Comparison of ENCODE assay signal across 1 cellular context in genomic region chr16:47143329-47143676, GRCh38.
TF ChIP-seq lines count a peak whose summit lies in the region.

No MANE protein-coding gene starts in this region.

TF ChIP-seq in WTC11, 78 proteins besides CTCF, POLR2A, EP300 and RAD21 (continued from another document):
- TF ChIP-seq, protein P1, sequence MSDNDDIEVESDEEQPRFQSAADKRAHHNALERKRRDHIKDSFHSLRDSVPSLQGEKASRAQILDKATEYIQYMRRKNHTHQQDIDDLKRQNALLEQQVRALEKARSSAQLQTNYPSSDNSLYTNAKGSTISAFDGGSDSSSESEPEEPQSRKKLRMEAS (CRISPR knock-in tag; IDR thresholded peaks at IDR 0.05): peak; percentile 60; the same call in 1 of the 2 replicates
- no peak for TF ChIP-seq ZNF416 (CRISPR knock-in tag; IDR thresholded peaks at IDR 0.05)
- no peak for TF ChIP-seq SMAD4 (CRISPR knock-in tag; IDR thresholded peaks at IDR 0.05)
- TF ChIP-seq MXD4 (CRISPR knock-in tag; IDR thresholded peaks at IDR 0.05; ENCODE audit: borderline replicate concordance): no peak
- no peak for TF ChIP-seq PRRX2 (CRISPR knock-in tag; IDR thresholded peaks at IDR 0.05)
- TF ChIP-seq SOX15 (CRISPR knock-in tag; IDR thresholded peaks at IDR 0.05): no peak
- no peak for TF ChIP-seq GRHL2 (CRISPR knock-in tag; IDR thresholded peaks at IDR 0.05; ENCODE audit: insufficient replicate concordance, severe bottlenecking)
- TF ChIP-seq, protein P2, sequence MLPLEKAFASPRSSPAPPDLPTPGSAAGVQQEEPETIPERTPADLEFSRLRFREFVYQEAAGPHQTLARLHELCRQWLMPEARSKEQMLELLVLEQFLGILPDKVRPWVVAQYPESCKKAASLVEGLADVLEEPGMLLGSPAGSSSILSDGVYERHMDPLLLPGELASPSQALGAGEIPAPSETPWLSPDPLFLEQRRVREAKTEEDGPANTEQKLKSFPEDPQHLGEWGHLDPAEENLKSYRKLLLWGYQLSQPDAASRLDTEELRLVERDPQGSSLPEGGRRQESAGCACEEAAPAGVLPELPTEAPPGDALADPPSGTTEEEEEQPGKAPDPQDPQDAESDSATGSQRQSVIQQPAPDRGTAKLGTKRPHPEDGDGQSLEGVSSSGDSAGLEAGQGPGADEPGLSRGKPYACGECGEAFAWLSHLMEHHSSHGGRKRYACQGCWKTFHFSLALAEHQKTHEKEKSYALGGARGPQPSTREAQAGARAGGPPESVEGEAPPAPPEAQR (CRISPR knock-in tag; IDR thresholded peaks at IDR 0.05): no peak
- TF ChIP-seq CREM (CRISPR knock-in tag; IDR thresholded peaks at IDR 0.05): no peak
- TF ChIP-seq ZNF317 (CRISPR knock-in tag; IDR thresholded peaks at IDR 0.05; ENCODE audit: borderline replicate concordance, low read depth): no peak
- TF ChIP-seq TEAD4 (CRISPR knock-in tag; IDR thresholded peaks at IDR 0.05): no peak
- no peak for TF ChIP-seq SMAD3 (CRISPR knock-in tag; IDR thresholded peaks at IDR 0.05; ENCODE audit: borderline replicate concordance)
- no peak for TF ChIP-seq TEAD1 (CRISPR knock-in tag; IDR thresholded peaks at IDR 0.05)
- no peak for TF ChIP-seq ZNF232 (CRISPR knock-in tag; IDR thresholded peaks at IDR 0.05)
- TF ChIP-seq HMGA2 (CRISPR knock-in tag; IDR thresholded peaks at IDR 0.05): no peak
- no peak for TF ChIP-seq E2F5 (CRISPR knock-in tag; IDR thresholded peaks at IDR 0.05)
- TF ChIP-seq, protein P3, sequence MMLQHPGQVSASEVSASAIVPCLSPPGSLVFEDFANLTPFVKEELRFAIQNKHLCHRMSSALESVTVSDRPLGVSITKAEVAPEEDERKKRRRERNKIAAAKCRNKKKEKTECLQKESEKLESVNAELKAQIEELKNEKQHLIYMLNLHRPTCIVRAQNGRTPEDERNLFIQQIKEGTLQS (CRISPR knock-in tag; conservative IDR thresholded peaks at IDR 0.05): no peak
- no peak for TF ChIP-seq GABPB1 (CRISPR knock-in tag; IDR thresholded peaks at IDR 0.05)
- no peak for TF ChIP-seq JAZF1 (CRISPR knock-in tag; IDR thresholded peaks at IDR 0.05)
- TF ChIP-seq, protein P4, sequence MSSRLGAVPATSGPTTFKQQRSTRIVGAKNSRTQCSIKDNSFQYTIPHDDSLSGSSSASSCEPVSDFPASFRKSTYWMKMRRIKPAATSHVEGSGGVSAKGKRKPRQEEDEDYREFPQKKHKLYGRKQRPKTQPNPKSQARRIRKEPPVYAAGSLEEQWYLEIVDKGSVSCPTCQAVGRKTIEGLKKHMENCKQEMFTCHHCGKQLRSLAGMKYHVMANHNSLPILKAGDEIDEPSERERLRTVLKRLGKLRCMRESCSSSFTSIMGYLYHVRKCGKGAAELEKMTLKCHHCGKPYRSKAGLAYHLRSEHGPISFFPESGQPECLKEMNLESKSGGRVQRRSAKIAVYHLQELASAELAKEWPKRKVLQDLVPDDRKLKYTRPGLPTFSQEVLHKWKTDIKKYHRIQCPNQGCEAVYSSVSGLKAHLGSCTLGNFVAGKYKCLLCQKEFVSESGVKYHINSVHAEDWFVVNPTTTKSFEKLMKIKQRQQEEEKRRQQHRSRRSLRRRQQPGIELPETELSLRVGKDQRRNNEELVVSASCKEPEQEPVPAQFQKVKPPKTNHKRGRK (CRISPR knock-in tag; IDR thresholded peaks at IDR 0.05; ENCODE audit: borderline replicate concordance): no peak
- TF ChIP-seq ELF4 (CRISPR knock-in tag; IDR thresholded peaks at IDR 0.05; ENCODE audit: low read depth): 0 out of 2 replicates have a peak, but pooled peaks have one; percentile 25
- no peak for TF ChIP-seq FOXJ3 (CRISPR knock-in tag; IDR thresholded peaks at IDR 0.05; ENCODE audit: borderline replicate concordance)
- TF ChIP-seq RELA (CRISPR knock-in tag; IDR thresholded peaks at IDR 0.05; ENCODE audit: borderline replicate concordance): no peak
- TF ChIP-seq NFYB (CRISPR knock-in tag; conservative IDR thresholded peaks at IDR 0.05; ENCODE audit: low read depth): no peak
- no peak for TF ChIP-seq PREB (CRISPR knock-in tag; IDR thresholded peaks at IDR 0.05; ENCODE audit: borderline replicate concordance)
- no peak for TF ChIP-seq E2F1 (CRISPR knock-in tag; IDR thresholded peaks at IDR 0.05)
- TF ChIP-seq FOXP4 (CRISPR knock-in tag; IDR thresholded peaks at IDR 0.05): peak; percentile 35; the same call in 1 of the 2 replicates
- TF ChIP-seq, protein P5, sequence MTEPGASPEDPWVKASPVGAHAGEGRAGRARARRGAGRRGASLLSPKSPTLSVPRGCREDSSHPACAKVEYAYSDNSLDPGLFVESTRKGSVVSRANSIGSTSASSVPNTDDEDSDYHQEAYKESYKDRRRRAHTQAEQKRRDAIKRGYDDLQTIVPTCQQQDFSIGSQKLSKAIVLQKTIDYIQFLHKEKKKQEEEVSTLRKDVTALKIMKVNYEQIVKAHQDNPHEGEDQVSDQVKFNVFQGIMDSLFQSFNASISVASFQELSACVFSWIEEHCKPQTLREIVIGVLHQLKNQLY (CRISPR knock-in tag; IDR thresholded peaks at IDR 0.05): no peak
- TF ChIP-seq, protein P6, sequence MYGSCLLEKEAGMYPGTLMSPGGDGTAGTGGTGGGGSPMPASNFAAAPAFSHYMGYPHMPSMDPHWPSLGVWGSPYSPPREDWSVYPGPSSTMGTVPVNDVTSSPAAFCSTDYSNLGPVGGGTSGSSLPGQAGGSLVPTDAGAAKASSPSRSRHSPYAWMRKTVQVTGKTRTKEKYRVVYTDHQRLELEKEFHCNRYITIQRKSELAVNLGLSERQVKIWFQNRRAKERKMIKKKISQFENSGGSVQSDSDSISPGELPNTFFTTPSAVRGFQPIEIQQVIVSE (CRISPR knock-in tag; IDR thresholded peaks at IDR 0.05; ENCODE audit: borderline replicate concordance): no peak
- TF ChIP-seq ESRRA (CRISPR knock-in tag; IDR thresholded peaks at IDR 0.05; ENCODE audit: borderline replicate concordance): no peak
- TF ChIP-seq, protein P7, sequence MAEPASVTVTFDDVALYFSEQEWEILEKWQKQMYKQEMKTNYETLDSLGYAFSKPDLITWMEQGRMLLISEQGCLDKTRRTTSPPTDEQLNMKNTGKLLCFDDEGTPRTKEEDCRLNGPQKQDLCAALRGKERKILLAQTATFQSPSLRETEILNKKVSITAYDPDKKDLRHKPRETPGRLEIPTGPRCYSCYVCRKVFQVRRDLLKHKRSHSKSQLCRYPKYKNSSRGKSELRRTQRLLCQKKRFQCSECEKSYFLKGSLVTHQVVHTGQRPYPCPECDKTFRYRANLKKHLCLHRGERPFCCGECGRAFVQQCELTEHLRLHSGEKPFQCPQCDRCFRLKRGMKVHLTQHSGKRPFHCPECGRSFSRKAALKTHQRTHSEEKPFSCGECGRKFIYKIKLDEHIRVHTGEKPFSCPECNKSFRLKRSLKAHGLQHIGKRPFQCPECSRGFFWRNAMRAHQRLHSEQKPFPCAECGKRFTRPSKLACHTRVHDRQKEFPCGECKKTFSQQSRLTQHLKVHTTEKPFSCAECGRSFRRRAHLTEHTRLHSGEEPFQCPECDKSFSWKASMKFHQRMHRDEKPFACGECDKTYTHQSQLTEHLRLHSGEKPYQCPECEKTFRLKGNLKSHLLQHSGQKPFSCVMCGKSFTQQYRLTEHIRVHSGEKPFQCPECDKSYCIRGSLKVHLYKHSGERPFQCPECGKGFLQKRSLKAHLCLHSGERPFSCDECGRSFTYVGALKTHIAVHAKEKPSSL (CRISPR knock-in tag; conservative IDR thresholded peaks at IDR 0.05): no peak
- no peak for TF ChIP-seq NFATC4 (CRISPR knock-in tag; IDR thresholded peaks at IDR 0.05)
- no peak for TF ChIP-seq E2F4 (CRISPR knock-in tag; IDR thresholded peaks at IDR 0.05; ENCODE audit: borderline replicate concordance, low read depth)
